ENCODE assay signal across 15 cellular contexts in the genomic region with DNA sequence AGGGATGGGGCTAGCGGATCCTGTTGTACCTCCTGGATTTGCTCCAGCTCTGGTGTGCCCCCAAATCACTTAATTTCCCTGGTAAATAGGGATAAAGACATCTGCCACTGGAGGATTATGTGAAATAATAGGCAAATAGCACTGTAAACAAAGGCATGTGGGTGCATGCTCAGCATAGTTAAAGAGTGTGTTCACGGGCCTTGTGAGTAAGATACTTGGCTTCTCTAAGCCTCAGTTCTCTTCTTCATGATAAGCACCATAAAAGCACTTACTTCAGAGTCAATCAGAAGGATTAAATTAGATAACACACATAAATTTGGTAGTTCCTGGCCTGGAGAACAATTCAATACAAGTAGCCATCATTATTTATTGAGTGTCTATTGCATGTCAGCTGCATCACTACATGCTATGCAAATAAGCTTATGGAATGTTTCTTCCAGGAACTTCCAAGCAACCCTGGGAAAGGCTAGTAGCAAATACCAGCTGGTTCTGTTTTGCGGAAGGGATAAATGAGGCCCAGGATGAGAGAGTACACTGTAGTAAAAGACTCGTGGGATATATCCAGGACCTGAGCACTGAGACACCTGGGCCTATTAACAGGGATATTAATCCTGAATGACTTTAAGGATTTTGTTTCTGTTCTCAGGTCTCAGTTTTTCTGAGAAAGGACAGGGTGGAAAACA. TPM values are rescaled to one million over a fixed set of nuclear protein-coding genes. Genes with fewer than 3 reads are reported as not detected.
DNase-seq lines count a peak whose midpoint lies in the region; TF ChIP-seq lines count a peak whose summit lies in the region.
"Had no signal": no experiment of that assay in that cellular context is flagged by ENCODE, and none has a peak within 500 bp of the region (broad histone marks: within the 10 kb centered on the region; RNA-seq: fewer than 3 reads in every experiment).

No MANE protein-coding gene starts in this region.

- H3K36me3 ChIP-seq in ovary: no peaks in the 10 kb centered on the region
- H3K36me3 ChIP-seq: thoracic aorta had no signal

- no peaks in the 10 kb centered on the region for H3K9me3 Mint-ChIP-seq in type B pancreatic cell

- no peak overlapping the region for H3K4me3 ChIP-seq in foreskin fibroblast (ENCODE audit: low read depth in 1 of 2, low read length in 2 of 2)
- no peak overlapping the region for H3K4me3 ChIP-seq in ovary
- H3K4me3 ChIP-seq: GM12878, thoracic aorta had no signal

- H3K27me3 ChIP-seq in ovary: no peaks in the 10 kb centered on the region

- no peaks in the 10 kb centered on the region for H3K9me3 ChIP-seq in ovary
- H3K9me3 ChIP-seq: thoracic aorta had no signal

- no peaks in the 10 kb centered on the region for H3K4me1 ChIP-seq in ovary (ENCODE audit: insufficient read depth)

- TF ChIP-seq POLR2A in ovary (IDR thresholded peaks at IDR 0.05): no peak

- intact Hi-C loops in ovary (cut with DNase I): loop anchor here in 1 of 4 donors (10.0 kb wide), 1 partner anchor 95 kb away; no protein-coding TSS in a partner anchor

- H3K27ac ChIP-seq in ovary: no peak overlapping the region
- H3K27ac ChIP-seq: thoracic aorta had no signal

- H3K36me3 Mint-ChIP-seq in type B pancreatic cell: no peaks in the 10 kb centered on the region

- WGBS in ovary, 3 donors: 58 to 69% (median 67%) methylated on average over 4 of the region's 4 CpGs

- TF ChIP-seq CTCF in foreskin fibroblast (IDR thresholded peaks at IDR 0.05; ENCODE audit: low read depth, low read length) (no peak), type B pancreatic cell (conservative IDR thresholded peaks at IDR 0.05) (no peak), ovary (IDR thresholded peaks at IDR 0.05) (no peak)

- peak overlapping the region; percentile 15 for H3K4me3 Mint-ChIP-seq in type B pancreatic cell

- no peak for TF ChIP-seq EP300 in ovary (IDR thresholded peaks at IDR 0.05)

- H3K27me3 Mint-ChIP-seq in type B pancreatic cell: no peaks in the 10 kb centered on the region

- no peaks in the 10 kb centered on the region for H3K4me1 Mint-ChIP-seq in type B pancreatic cell (ENCODE audit: unreplicated experiment)

- no peak overlapping the region for H3K27ac Mint-ChIP-seq in type B pancreatic cell

- peak; percentile 23 to 32 for DNase-seq in NCI-H526 (lab: John Stamatoyannopoulos, UW)
- DNase-seq in NCI-H526 treated with DMSO at 0.1 percent for 48 hours (lab: John Stamatoyannopoulos, UW): no peak
- DNase-seq in astrocyte of the hippocampus (ENCODE audit: low read depth, low spot score): peak; percentile 60
- peak; percentile 45 to 60 for DNase-seq in foreskin fibroblast
- no peak for DNase-seq in type B pancreatic cell (ENCODE audit: extremely low spot score, unreplicated experiment)
- DNase-seq in NCI-H146 treated with DMSO at 0.1 percent for 48 hours (lab: John Stamatoyannopoulos, UW; ENCODE audit: unreplicated experiment): no peak
- no peak for DNase-seq in ovary
- DNase-seq in NK-92 treated with Interleukin-12 subunit alpha and Interleukin-12 subunit beta, amount 100 ng/mL, for 24 hours (lab: John Stamatoyannopoulos, UW): no peak
- DNase-seq: activated T-cell treated with anti-CD3 and anti-CD28 coated beads, Interleukin-2, amount 50 U/mL, for 48 hours; aorta; retina had no signal

RNA-seq across cellular contexts. Expression of gene CCL11, which starts 14.5 kb away (rescaled TPM):
- total RNA-seq in type B pancreatic cell (ENCODE audit: low replicate concordance) (not detected in 2 replicates), ovary (not detected)
- 1 to 10 TPM in 1 of 2 donors, under 1 TPM in 1; 0.35 to 2.0 TPM for polyA plus RNA-seq in ovary
- total RNA-seq: A172, aorta, GM12878, NCI-H460, thoracic aorta had no signal
- polyA plus RNA-seq: aorta, GM12878 had no signal

RNA-seq across cellular contexts. Expression of gene CCL8, which starts 19.2 kb away (rescaled TPM):
- total RNA-seq in type B pancreatic cell (ENCODE audit: low replicate concordance) (not detected in 2 replicates), ovary (1 to 10 TPM in 2 of 7 donors, under 1 TPM in 3, not detected in 2; 0.15 to 1.6 (median 0.48) TPM)
- polyA plus RNA-seq in ovary: 1 to 10 TPM in 1 of 2 donors, under 1 TPM in 1; 0.22 to 3.7 TPM
- total RNA-seq: A172, GM12878, NCI-H460 had no signal
- polyA plus RNA-seq: GM12878 had no signal

RNA-seq across cellular contexts. Expression of gene CCL7, which starts 30.0 kb away (rescaled TPM):
- total RNA-seq in type B pancreatic cell (ENCODE audit: low replicate concordance): not detected in 2 replicates
- total RNA-seq in ovary: under 1 TPM in 1 of 7 donors, not detected in 6; 0.46 TPM
- polyA plus RNA-seq in ovary: not detected
- total RNA-seq: A172, aorta, GM12878, NCI-H460 had no signal
- polyA plus RNA-seq: aorta, GM12878 had no signal

RNA-seq across cellular contexts. Expression of gene CCL2, which starts 45.0 kb away (rescaled TPM):
- total RNA-seq in type B pancreatic cell (ENCODE audit: low replicate concordance) (3.4 and 20.0 TPM in 2 replicates), ovary (100 to 1,000 TPM in 1 of 7 donors, 10 to 100 TPM in 5, 1 to 10 TPM in 1; 5.0 to 156 (median 25.3) TPM)
- polyA plus RNA-seq in ovary: 10 to 100 TPM; 35.1 to 50.9 TPM
- total RNA-seq: GM12878, NCI-H460 had no signal

RNA-seq across cellular contexts. Expression of gene CCL13, which starts 56.2 kb away (rescaled TPM):
- not detected in 2 replicates for total RNA-seq in type B pancreatic cell (ENCODE audit: low replicate concordance)
- 1 to 10 TPM in 1 of 7 donors, under 1 TPM in 2, not detected in 4; 0.47 to 1.1 (median 0.57) TPM for total RNA-seq in ovary
- polyA plus RNA-seq in ovary: 1 to 10 TPM in 1 of 2 donors, under 1 TPM in 1; 0.59 to 5.1 TPM
- total RNA-seq: A172, GM12878, NCI-H460 had no signal
- polyA plus RNA-seq: GM12878 had no signal

Comparison
In these comparisons a context has a peak if more than half of its experiments do, and no peak if none do; other contexts are left out.
1. DNase-seq: peak in NCI-H526 (2 of 2), astrocyte of the hippocampus (single experiment) and foreskin fibroblast (2 of 2); none in NCI-H526 treated with DMSO at 0.1 percent for 48 hours (single experiment), type B pancreatic cell (single experiment), NCI-H146 treated with DMSO at 0.1 percent for 48 hours (single experiment), ovary (0 of 5) and NK-92 treated with Interleukin-12 subunit alpha and Interleukin-12 subunit beta, amount 100 ng/mL, for 24 hours (single experiment).